ENCODE assay signal across 1 cellular context in the genomic region with DNA sequence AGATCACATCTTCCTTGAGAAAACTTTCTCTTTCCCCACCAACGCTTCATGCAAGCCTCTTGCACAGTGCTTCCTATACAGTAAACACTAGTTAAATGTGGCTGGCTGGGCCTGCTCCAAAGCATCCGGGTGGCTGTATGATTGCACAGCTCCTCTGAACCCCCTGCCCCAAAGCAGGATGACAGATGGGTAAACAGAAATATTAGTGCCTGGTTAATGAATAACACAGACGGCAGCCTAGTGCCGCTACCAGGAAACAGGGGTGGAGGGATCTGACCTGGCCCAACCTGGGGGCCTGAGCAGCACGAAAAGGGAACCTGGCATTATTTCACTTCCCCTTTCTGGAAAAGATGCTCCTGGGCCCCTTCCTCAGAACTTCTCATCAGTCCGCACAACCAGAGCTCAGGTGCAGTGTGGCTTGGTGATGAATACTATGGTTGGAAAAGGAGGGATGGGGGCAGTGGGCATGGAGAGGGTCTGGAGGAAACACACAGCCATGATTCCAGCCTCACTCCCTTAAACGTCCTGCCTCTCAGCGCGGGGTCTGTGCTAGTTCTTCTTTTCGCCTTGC.
TF ChIP-seq lines count a peak whose summit lies in the region.

No MANE protein-coding gene starts in this region.

TF ChIP-seq in SK-N-SH treated with all-trans-retinoic acid at 6 μM for 48 hours, 23 proteins besides CTCF, POLR2A, EP300 and RAD21 (continued from another document):
- TF ChIP-seq, protein P1, sequence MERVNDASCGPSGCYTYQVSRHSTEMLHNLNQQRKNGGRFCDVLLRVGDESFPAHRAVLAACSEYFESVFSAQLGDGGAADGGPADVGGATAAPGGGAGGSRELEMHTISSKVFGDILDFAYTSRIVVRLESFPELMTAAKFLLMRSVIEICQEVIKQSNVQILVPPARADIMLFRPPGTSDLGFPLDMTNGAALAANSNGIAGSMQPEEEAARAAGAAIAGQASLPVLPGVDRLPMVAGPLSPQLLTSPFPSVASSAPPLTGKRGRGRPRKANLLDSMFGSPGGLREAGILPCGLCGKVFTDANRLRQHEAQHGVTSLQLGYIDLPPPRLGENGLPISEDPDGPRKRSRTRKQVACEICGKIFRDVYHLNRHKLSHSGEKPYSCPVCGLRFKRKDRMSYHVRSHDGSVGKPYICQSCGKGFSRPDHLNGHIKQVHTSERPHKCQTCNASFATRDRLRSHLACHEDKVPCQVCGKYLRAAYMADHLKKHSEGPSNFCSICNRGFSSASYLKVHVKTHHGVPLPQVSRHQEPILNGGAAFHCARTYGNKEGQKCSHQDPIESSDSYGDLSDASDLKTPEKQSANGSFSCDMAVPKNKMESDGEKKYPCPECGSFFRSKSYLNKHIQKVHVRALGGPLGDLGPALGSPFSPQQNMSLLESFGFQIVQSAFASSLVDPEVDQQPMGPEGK (CRISPR knock-in tag; IDR thresholded peaks at IDR 0.05; ENCODE audit: borderline replicate concordance), result no peak
- no peak for TF ChIP-seq GLIS3 (CRISPR knock-in tag; IDR thresholded peaks at IDR 0.05)
- TF ChIP-seq TOX (CRISPR knock-in tag; IDR thresholded peaks at IDR 0.05; ENCODE audit: borderline replicate concordance), result no peak
TF ChIP-seq in SK-N-SH treated with all-trans-retinoic acid at 6 μM for 48 hours: peak in this region for 0.
